ENCODE assay signal across 18 cellular contexts in genomic region chr9:114516913-114517312, GRCh38. TPM values are rescaled to one million over a fixed set of nuclear protein-coding genes. Genes with fewer than 3 reads are reported as not detected.
DNase-seq lines count a peak whose midpoint lies in the region; ATAC-seq, FAIRE-seq and TF ChIP-seq lines count a peak whose summit lies in the region.
"Had no signal": no experiment of that assay in that cellular context is flagged by ENCODE, and none has a peak within 500 bp of the region (broad histone marks: within the 10 kb centered on the region; RNA-seq: fewer than 3 reads in every experiment).

No MANE protein-coding gene starts in this region.

- ATAC-seq in A549: peak; percentile 38 to 48; a peak in 2 of 6 replicates
- ATAC-seq: left lobe of liver; naive thymus-derived CD8-positive, alpha-beta T cell had no signal

- H3K4me1 ChIP-seq in A549: 0 out of 3 replicates have a peak, but pooled peaks cover 3% of the 10 kb centered on the region
- H3K4me1 ChIP-seq: tibial artery had no signal

- H3K9me3 ChIP-seq in A549: no peaks in the 10 kb centered on the region
- H3K9me3 ChIP-seq: tibial artery had no signal

- no peak for TF ChIP-seq POLR2A in A549 (IDR thresholded peaks at IDR 0.05; ENCODE audit: low read length)

- POLR2A ChIA-PET in A549 (lab: Yijun Ruan, JAX): no interaction called here

- no peak for TF ChIP-seq RAD21 in A549 (conservative IDR thresholded peaks at IDR 0.05 in 1 of 2, IDR thresholded peaks at IDR 0.05 in 1 of 2)

- no peak overlapping the region for H3K4me3 ChIP-seq in A549
- H3K4me3 ChIP-seq in fibroblast of mammary gland (ENCODE audit: control insufficient read depth, low read depth, low read length): no peak overlapping the region
- H3K4me3 ChIP-seq: tibial artery had no signal

- 31% methylated on average over 7 of the region's 7 CpGs for WGBS in A549 (ENCODE audit: missing lambda C conversion rate)

- no peak for TF ChIP-seq CTCF in A549 (IDR thresholded peaks at IDR 0.05)
- no peak for TF ChIP-seq CTCF in fibroblast of mammary gland (conservative IDR thresholded peaks at IDR 0.05; ENCODE audit: control insufficient read depth, insufficient read depth, low read depth, low read length)

- FAIRE-seq in A549 (lab: Jason Lieb, UNC): no peak
- FAIRE-seq: D721Med had no signal

- H3K4me2 ChIP-seq in A549: no peak overlapping the region

- CTCF ChIA-PET in A549 (lab: Yijun Ruan, JAX): interaction anchor here (1.7 to 2.9 kb wide), 3 partner anchors 8 to 32 kb away, joined by 4 to 19 read pairs (median 8); no protein-coding TSS in a partner anchor

- TF ChIP-seq EP300 in A549 (IDR thresholded peaks at IDR 0.05): no peak

- H3K27ac ChIP-seq in A549: no peak overlapping the region
- H3K27ac ChIP-seq: tibial artery had no signal

- DNase-seq in A549 (ENCODE audit: low read depth in 1 of 2, low spot score in 1 of 2): no peak
- DNase-seq in HK-2 (ENCODE audit: unreplicated experiment): peak; percentile 62
- peak; percentile 37 for DNase-seq in T1000 (lab: John Stamatoyannopoulos, UW)
- DNase-seq in fibroblast of mammary gland (ENCODE audit: low read depth): peak; percentile 84
- DNase-seq in activated CD8-positive, alpha-beta memory T cell treated with anti-CD3 and anti-CD28 coated beads, Interleukin-2, amount 50 U/mL, for 4 hours: no peak
- DNase-seq in NCI-H2227 treated with DMSO at 0.1 percent for 48 hours (lab: John Stamatoyannopoulos, UW): no peak
- DNase-seq in activated gamma-delta T cell treated with Interleukin-2 at 50 U/mL for 16 hours: no peak
- no peak for DNase-seq in DMS 273 (lab: John Stamatoyannopoulos, UW; ENCODE audit: unreplicated experiment)
- DNase-seq: activated naive CD4-positive, alpha-beta T cell treated with anti-CD3 and anti-CD28 coated beads, Interleukin-2, amount 50 U/mL, for 16 hours; hippocampal formation; naive thymus-derived CD8-positive, alpha-beta T cell; NCI-H187; NCI-H748 treated with DMSO at 0.1 percent for 48 hours; SIG-M5; stimulated activated CD4-positive, alpha-beta T cell treated with anti-CD3 and anti-CD28 coated beads, Interleukin-1b, Interleukin-23, amount 100 ng/mL, for 48 hours; tibial artery had no signal

TF ChIP-seq in A549, 52 proteins besides CTCF, POLR2A, EP300 and RAD21:
- TF ChIP-seq CBX8 (IDR thresholded peaks at IDR 0.05) (no peak), ZNF302 (CRISPR knock-in tag; IDR thresholded peaks at IDR 0.05) (no peak), TP53 (CRISPR knock-in tag; IDR thresholded peaks at IDR 0.05) (no peak), JUN (IDR thresholded peaks at IDR 0.05) (no peak), E2F6 (IDR thresholded peaks at IDR 0.05; ENCODE audit: borderline replicate concordance, low read depth) (no peak), NR3C1 (IDR thresholded peaks at IDR 0.05) (no peak), HOXB13 (CRISPR knock-in tag; IDR thresholded peaks at IDR 0.05; ENCODE audit: low read depth) (no peak), REST (IDR thresholded peaks at IDR 0.05) (no peak), ATOH8 (CRISPR knock-in tag; IDR thresholded peaks at IDR 0.05; ENCODE audit: low read depth) (no peak), EHMT2 (IDR thresholded peaks at IDR 0.05; ENCODE audit: low read depth) (no peak), MYC (IDR thresholded peaks at IDR 0.05; ENCODE audit: borderline replicate concordance, low read length) (no peak), TFCP2L1 (CRISPR knock-in tag; IDR thresholded peaks at IDR 0.05) (no peak), FOXS1 (CRISPR knock-in tag; IDR thresholded peaks at IDR 0.05) (no peak), SREBF2 (IDR thresholded peaks at IDR 0.05) (no peak), HOXB5 (CRISPR knock-in tag; IDR thresholded peaks at IDR 0.05) (no peak), RFX5 (IDR thresholded peaks at IDR 0.05) (no peak), FOSB (CRISPR knock-in tag; IDR thresholded peaks at IDR 0.05) (no peak), GATA3 (IDR thresholded peaks at IDR 0.05; ENCODE audit: borderline replicate concordance) (no peak)

RNA-seq across cellular contexts. Expression of gene WHRN, which starts 11.6 kb away (rescaled TPM):
- polyA plus RNA-seq in A549 (2011; rRNA removed) (1.2 and 1.5 TPM in 2 replicates), A549 (2017; fragmentation: RNase III; extraction: RNeasy Plus Mini Kit Qiagen cat#74134 plus additional on column Dnase treatment) (2.7 to 3.2 TPM (median 2.9 TPM) in 3 replicates)
- 2.1 and 3.1 TPM in 2 replicates for polyA plus RNA-seq in A549 (2012; cell fraction: cytosol; rRNA removed)
- 12.6 and 13.9 TPM in 2 replicates for polyA plus RNA-seq in A549 (2012; cell fraction: nucleus; rRNA removed)
- 1.3 and 2.1 TPM in 2 replicates for polyA minus RNA-seq in A549 (2011; rRNA and poly(A)+ RNA removed)

Comparison
In these comparisons a context has a peak if more than half of its experiments do, and no peak if none do; other contexts are left out.
1. DNase-seq: peak in HK-2 (single experiment), T1000 (single experiment) and fibroblast of mammary gland (single experiment); none in A549 (0 of 2), activated CD8-positive, alpha-beta memory T cell treated with anti-CD3 and anti-CD28 coated beads, Interleukin-2, amount 50 U/mL, for 4 hours (single experiment), NCI-H2227 treated with DMSO at 0.1 percent for 48 hours (single experiment), activated gamma-delta T cell treated with Interleukin-2 at 50 U/mL for 16 hours (single experiment) and DMS 273 (single experiment).